8 cellular contexts compared by ENCODE assay signal in genomic region chr9:33473216-33473615, GRCh38. TPM values are rescaled to one million over a fixed set of nuclear protein-coding genes. Genes with fewer than 3 reads are reported as not detected.
A peak's percentile ranks its signal among the peaks of the same experiment; 100 is the strongest.
DNase-seq lines count a peak whose midpoint lies in the region; ATAC-seq and TF ChIP-seq lines count a peak whose summit lies in the region.

No MANE protein-coding gene starts in this region.

- no peaks in the 10 kb centered on the region for H4K20me1 ChIP-seq in fibroblast of lung (ENCODE audit: control insufficient read depth, extremely low read depth, insufficient read depth, low read length)

- H3K9ac ChIP-seq in fibroblast of lung (ENCODE audit: insufficient read depth, low read length) (peak overlapping the region; percentile 54), parathyroid adenoma (no peak overlapping the region)

- H3K4me1 ChIP-seq in fibroblast of lung (ENCODE audit: control insufficient read depth, extremely low read depth, insufficient read depth, low read length), result peaks cover 6% of the 10 kb centered on the region
- H3K4me1 ChIP-seq in parathyroid adenoma, result no peaks in the 10 kb centered on the region

- no peak for ATAC-seq in HG02884 (IDR thresholded peaks at IDR 0.05; ENCODE audit: unreplicated experiment)

- DNase-seq in D341Med (ENCODE audit: low spot score) (peak; percentile 17), RKO (ENCODE audit: low spot score) (peak; percentile 11), fibroblast of lung (ENCODE audit: low read depth in 2 of 2) (no peak), NCI-H510A (lab: John Stamatoyannopoulos, UW) (no peak), SIG-M5 treated with dmso at 0.1 percent for 504 hours (lab: John Stamatoyannopoulos, UW; ENCODE audit: unreplicated experiment) (no peak), germinal center (ENCODE audit: low spot score) (no peak)

- TF ChIP-seq CTCF in fibroblast of lung (conservative IDR thresholded peaks at IDR 0.05 in 1 of 2, IDR thresholded peaks at IDR 0.05 in 1 of 2; ENCODE audit: low read depth in 1 of 2, low read length in 2 of 2), result no peak
- no peak for TF ChIP-seq CTCF in parathyroid adenoma (IDR thresholded peaks at IDR 0.05)

- H2AFZ ChIP-seq in fibroblast of lung (ENCODE audit: low read length), result peak overlapping the region; percentile 3
- peak overlapping the region; percentile 61 for H2AFZ ChIP-seq in parathyroid adenoma

- H3K79me2 ChIP-seq in fibroblast of lung (ENCODE audit: control insufficient read depth, insufficient read depth, low read length) (peaks cover 20% of the 10 kb centered on the region), parathyroid adenoma (peaks cover 2% of the 10 kb centered on the region)

- H3K4me2 ChIP-seq in fibroblast of lung (ENCODE audit: extremely low read depth, insufficient read depth, low read length) (peak overlapping the region; percentile 97), parathyroid adenoma (ENCODE audit: low read length) (peak overlapping the region; percentile 98)

- H3K27me3 ChIP-seq in fibroblast of lung (ENCODE audit: control insufficient read depth, insufficient read depth, low read length), result no peaks in the 10 kb centered on the region
- H3K27me3 ChIP-seq in parathyroid adenoma (ENCODE audit: control insufficient read depth, insufficient read depth, low read length), result no peaks in the 10 kb centered on the region

- H3K27ac ChIP-seq in fibroblast of lung (ENCODE audit: insufficient read depth, low read length) (peak overlapping the region; percentile 70), parathyroid adenoma (no peak overlapping the region)

- H3K4me3 ChIP-seq in fibroblast of lung (replicated peaks in 1 of 4; ENCODE audit: control extremely low read depth in 1 of 4, insufficient read depth in 1 of 4, low read depth in 3 of 4, low read length in 4 of 4) (peak overlapping the region; percentile 54 to 99 (median 78)), parathyroid adenoma (ENCODE audit: low read depth, low read length) (peak overlapping the region; percentile 87)

- H3K9me3 ChIP-seq in fibroblast of lung (ENCODE audit: control insufficient read depth, insufficient read depth, low read depth, low read length), result no peaks in the 10 kb centered on the region
- no peaks in the 10 kb centered on the region for H3K9me3 ChIP-seq in parathyroid adenoma (ENCODE audit: control insufficient read depth, low read length)

- H3K36me3 ChIP-seq in fibroblast of lung (ENCODE audit: control insufficient read depth, insufficient read depth, low read length) (peaks cover 20% of the 10 kb centered on the region), parathyroid adenoma (ENCODE audit: control insufficient read depth, insufficient read depth, low read length) (no peaks in the 10 kb centered on the region)

RNA-seq across cellular contexts. Expression of gene NOL6, which starts 0.5 kb away (rescaled TPM):
- 13.4 and 15.2 TPM in 2 replicates for total RNA-seq in fibroblast of lung
- 24.4 and 34.2 TPM in 2 replicates for polyA plus RNA-seq in fibroblast of lung
- polyA plus RNA-seq in fibroblast of lung (2012), result 28.9 and 37.8 TPM in 2 replicates
- 95.9 and 134 TPM in 2 replicates for polyA minus RNA-seq in fibroblast of lung (ENCODE audit: low replicate concordance)

RNA-seq across cellular contexts. Expression of gene AQP3, which starts 25.8 kb away (rescaled TPM):
- total RNA-seq in fibroblast of lung, result 9.0 and 16.2 TPM in 2 replicates
- 3.2 and 4.4 TPM in 2 replicates for polyA plus RNA-seq in fibroblast of lung
- 4.4 and 5.9 TPM in 2 replicates for polyA plus RNA-seq in fibroblast of lung (2012)
- 5.2 and 7.7 TPM in 2 replicates for polyA minus RNA-seq in fibroblast of lung (ENCODE audit: low replicate concordance)

RNA-seq across cellular contexts. Expression of gene ANKRD18B, which starts 50.8 kb away (rescaled TPM):
- under 0.01 and 0.17 TPM in 2 replicates for total RNA-seq in fibroblast of lung
- polyA plus RNA-seq in fibroblast of lung, result 0.82 and 0.85 TPM in 2 replicates
- polyA plus RNA-seq in fibroblast of lung (2012), result 0.68 and 0.75 TPM in 2 replicates
- not detected in 2 replicates for polyA minus RNA-seq in fibroblast of lung (ENCODE audit: low replicate concordance)

Comparison
In these comparisons a context has a peak if more than half of its experiments do, and no peak if none do; other contexts are left out.
1. DNase-seq: peak in D341Med (single experiment) and RKO (single experiment); none in fibroblast of lung (0 of 2), NCI-H510A (single experiment), SIG-M5 treated with dmso at 0.1 percent for 504 hours (single experiment) and germinal center (single experiment).